In the genomic region with DNA sequence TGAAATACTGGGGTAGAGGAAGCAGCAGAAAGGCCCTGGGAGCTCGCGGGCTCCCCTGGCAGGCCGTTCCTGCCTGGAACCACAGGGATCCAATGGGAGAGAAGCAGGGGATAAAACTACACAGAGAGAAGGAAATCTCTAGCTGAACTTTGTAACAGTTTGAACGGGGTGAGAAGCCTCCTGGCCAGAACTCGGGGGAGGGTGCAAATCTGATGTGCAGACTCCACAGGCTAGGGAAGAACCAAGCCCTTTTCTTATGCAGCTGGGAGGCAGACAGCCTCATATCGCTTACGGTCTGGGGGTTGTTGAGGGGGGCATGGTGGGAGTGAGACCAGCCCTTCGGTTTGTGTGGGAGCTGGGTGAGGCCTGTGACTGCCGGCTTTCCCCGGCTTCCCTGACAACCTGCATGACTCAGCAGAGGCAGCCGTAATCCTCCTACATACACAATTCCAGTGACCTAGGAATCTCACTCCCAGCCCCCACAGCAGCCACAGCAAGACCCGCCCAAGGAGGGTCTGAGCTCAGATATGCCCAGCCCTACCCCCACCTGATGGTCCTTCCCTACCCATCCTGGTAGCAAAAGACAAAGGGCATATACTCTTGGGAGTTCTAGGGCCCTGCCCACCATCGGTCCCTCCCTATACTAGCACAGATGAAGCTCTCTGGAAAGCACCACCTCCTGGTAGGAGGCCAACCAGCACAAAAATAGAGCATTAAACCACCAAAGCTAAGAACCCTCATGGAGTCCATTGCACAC, we compare ENCODE assay signal across 8 cellular contexts.
DNase-seq lines count a peak whose midpoint lies in the region; ATAC-seq and TF ChIP-seq lines count a peak whose summit lies in the region.
"Had no signal": no experiment of that assay in that cellular context is flagged by ENCODE, and none has a peak within 500 bp of the region (broad histone marks: within the 10 kb centered on the region; RNA-seq: fewer than 3 reads in every experiment).

No MANE protein-coding gene starts in this region.

- CTCF ChIA-PET in PC-3 (lab: Charles Lee) = no interaction called here

- H3K79me2 ChIP-seq in PC-3 (ENCODE audit: low read length) (no peaks in the 10 kb centered on the region), fibroblast of lung (ENCODE audit: control insufficient read depth, insufficient read depth, low read length) (no peaks in the 10 kb centered on the region)

- peak overlapping the region; percentile 69 for H3K4me2 ChIP-seq in PC-3 (ENCODE audit: low read length)
- no peak overlapping the region for H3K4me2 ChIP-seq in fibroblast of lung (ENCODE audit: extremely low read depth, insufficient read depth, low read length)

- peak overlapping the region; percentile 47 for H3K9ac ChIP-seq in PC-3 (ENCODE audit: low read length)
- no peak overlapping the region for H3K9ac ChIP-seq in fibroblast of lung (ENCODE audit: insufficient read depth, low read length)
- peak overlapping the region; percentile 25 for H3K9ac ChIP-seq in mucosa of stomach (ENCODE audit: low read length)

- H3K27ac ChIP-seq in PC-3 (ENCODE audit: low read length) (peak overlapping the region; percentile 72), fibroblast of lung (ENCODE audit: insufficient read depth, low read length) (no peak overlapping the region), vagina (peak overlapping the region; percentile 52)

- H3K36me3 ChIP-seq in PC-3 (ENCODE audit: low read depth, low read length) (no peaks in the 10 kb centered on the region), fibroblast of lung (ENCODE audit: control insufficient read depth, insufficient read depth, low read length) (no peaks in the 10 kb centered on the region), mucosa of stomach (ENCODE audit: control insufficient read depth, insufficient read depth, low read length) (no peaks in the 10 kb centered on the region), vagina (no peaks in the 10 kb centered on the region)

- BruUV-seq in PC-3 (replicated peaks; lab: Mats Ljungman, UMichigan) = no TSS peak

- H3K4me1 ChIP-seq in PC-3 (ENCODE audit: insufficient read depth, low read length) (peaks cover 18% of the 10 kb centered on the region), fibroblast of lung (ENCODE audit: control insufficient read depth, extremely low read depth, insufficient read depth, low read length) (no peaks in the 10 kb centered on the region), mucosa of stomach (ENCODE audit: control insufficient read depth, insufficient read depth, low read length) (peaks cover 12% of the 10 kb centered on the region), vagina (peaks cover 12% of the 10 kb centered on the region)

- POLR2A ChIA-PET in PC-3 (lab: Charles Lee; ENCODE audit: unreplicated experiment) = interaction anchor here (0.6 kb wide), 1 partner anchor 161 kb away, joined by 5 read pairs; no protein-coding TSS in a partner anchor

- H3K9me3 ChIP-seq in PC-3 (ENCODE audit: low read length) (no peaks in the 10 kb centered on the region), fibroblast of lung (ENCODE audit: control insufficient read depth, insufficient read depth, low read depth, low read length) (no peaks in the 10 kb centered on the region), mucosa of stomach (ENCODE audit: control insufficient read depth, low read length) (no peaks in the 10 kb centered on the region), vagina (no peaks in the 10 kb centered on the region)

- DNase-seq in PC-3 (peak; percentile 74), fibroblast of lung (ENCODE audit: low read depth in 2 of 2) (peak; percentile 61 to 76), vagina (ENCODE audit: extremely low spot score in 2 of 2) (no peak), NOMO-1 treated with DMSO at 0.1 percent for 48 hours (lab: John Stamatoyannopoulos, UW; ENCODE audit: unreplicated experiment) (no peak), NCI-H2081 (lab: John Stamatoyannopoulos, UW) (no peak), NCI-H524 (lab: John Stamatoyannopoulos, UW) (no peak)
- DNase-seq: RPMI8226 had no signal

- 0 out of 2 replicates have a peak overlapping the region, but pooled peaks have one; percentile 17 for H3K4me3 ChIP-seq in PC-3 (ENCODE audit: low read length)
- no peak overlapping the region for H3K4me3 ChIP-seq in fibroblast of lung (replicated peaks in 1 of 4; ENCODE audit: control extremely low read depth in 1 of 4, insufficient read depth in 1 of 4, low read depth in 3 of 4, low read length in 4 of 4)
- no peak overlapping the region for H3K4me3 ChIP-seq in mucosa of stomach (ENCODE audit: low read length)
- H3K4me3 ChIP-seq in vagina = no peak overlapping the region

- H3K27me3 ChIP-seq in PC-3 (ENCODE audit: low read length) (peaks cover 3% of the 10 kb centered on the region), fibroblast of lung (ENCODE audit: control insufficient read depth, insufficient read depth, low read length) (no peaks in the 10 kb centered on the region), mucosa of stomach (ENCODE audit: control insufficient read depth, insufficient read depth, low read length) (no peaks in the 10 kb centered on the region), vagina (no peaks in the 10 kb centered on the region)

- H3K9me2 ChIP-seq in PC-3 (replicated peaks; ENCODE audit: low read length) = no peaks in the 10 kb centered on the region

- H2AFZ ChIP-seq in PC-3 (ENCODE audit: low read length) = peak overlapping the region; percentile 78
- H2AFZ ChIP-seq in fibroblast of lung (ENCODE audit: low read length) = no peak overlapping the region

- peak; percentile 46 for TF ChIP-seq CTCF in PC-3 (conservative IDR thresholded peaks at IDR 0.05; ENCODE audit: low read depth, low read length)
- TF ChIP-seq CTCF in fibroblast of lung (conservative IDR thresholded peaks at IDR 0.05 in 1 of 2, IDR thresholded peaks at IDR 0.05 in 1 of 2; ENCODE audit: low read depth in 1 of 2, low read length in 2 of 2) = no peak
- no peak for TF ChIP-seq CTCF in vagina (IDR thresholded peaks at IDR 0.05)

- H4K20me1 ChIP-seq in PC-3 (ENCODE audit: low read length) = no peaks in the 10 kb centered on the region
- H4K20me1 ChIP-seq in fibroblast of lung (ENCODE audit: control insufficient read depth, extremely low read depth, insufficient read depth, low read length) = no peaks in the 10 kb centered on the region

- ATAC-seq in PC-3 = peak; percentile 81

- no peak for TF ChIP-seq POLR2A in vagina (IDR thresholded peaks at IDR 0.05)

- intact Hi-C loops in PC-3 (cut with micrococcal nuclease) (no loop called here), vagina (cut with DNase I) (no loop called here)

- no peaks in the 10 kb centered on the region for H3F3A ChIP-seq in PC-3 (ENCODE audit: low read length, unreplicated experiment)

Comparison
In these comparisons a context has a peak if more than half of its experiments do, and no peak if none do; other contexts are left out.
1. DNase-seq: peak in PC-3 (single experiment) and fibroblast of lung (2 of 2); none in vagina (0 of 2), NOMO-1 treated with DMSO at 0.1 percent for 48 hours (single experiment), NCI-H2081 (0 of 2) and NCI-H524 (0 of 2).